Comparison of ENCODE assay signal across 9 cellular contexts in genomic region chr16:55499951-55500350, GRCh38. TPM values are rescaled to one million over a fixed set of nuclear protein-coding genes. Genes with fewer than 3 reads are reported as not detected.
DNase-seq lines count a peak whose midpoint lies in the region; ATAC-seq, FAIRE-seq and TF ChIP-seq lines count a peak whose summit lies in the region.
"Had no signal": no experiment of that assay in that cellular context is flagged by ENCODE, and none has a peak within 500 bp of the region (broad histone marks: within the 10 kb centered on the region; RNA-seq: fewer than 3 reads in every experiment).

No MANE protein-coding gene starts in this region.

- TF ChIP-seq CTCF in AG04450 (IDR thresholded peaks at IDR 0.05; ENCODE audit: low read depth, low read length): no peak
- TF ChIP-seq CTCF in lower leg skin (IDR thresholded peaks at IDR 0.05): no peak

- peaks cover 8% of the 10 kb centered on the region for H3K4me1 Mint-ChIP-seq in activated naive CD8-positive, alpha-beta T cell treated with anti-CD3 and anti-CD28 coated beads for 36 hours

- DNase-seq in AG04450 (ENCODE audit: low read depth, low spot score) (peak; percentile 98), HPDE6-E6E7 (ENCODE audit: extremely low spot score) (peak; percentile 80), lower leg skin (ENCODE audit: low spot score in 2 of 2) (peak; percentile 21 to 77), NCI-H2171 (lab: John Stamatoyannopoulos, UW) (no peak), GM12892 (ENCODE audit: insufficient read length) (no peak), DMS114 treated with DMSO at 0.1 percent for 48 hours (lab: John Stamatoyannopoulos, UW; ENCODE audit: unreplicated experiment) (no peak)
- peak; percentile 26 for DNase-seq in activated naive CD8-positive, alpha-beta T cell treated with anti-CD3 and anti-CD28 coated beads for 36 hours

- ATAC-seq in HG03571 (IDR thresholded peaks at IDR 0.05; ENCODE audit: unreplicated experiment): no peak

- H3K9me3 ChIP-seq in AG04450 (ENCODE audit: control insufficient read depth, insufficient read depth, low read length): no peaks in the 10 kb centered on the region

- POLR2A ChIA-PET in AG04450 (lab: Yijun Ruan, JAX): interaction anchor here (0.7 to 4.3 kb wide), 6 partner anchors 8 to 375 kb away, joined by 3 to 59 read pairs (median 16); partner anchors contain the start of genes CES5A and MMP2

- peaks cover 8% of the 10 kb centered on the region for H3K27me3 Mint-ChIP-seq in activated naive CD8-positive, alpha-beta T cell treated with anti-CD3 and anti-CD28 coated beads for 36 hours

- TF ChIP-seq POLR2A in lower leg skin (IDR thresholded peaks at IDR 0.05): no peak
- TF ChIP-seq POLR2A in GM12892 (IDR thresholded peaks at IDR 0.05; ENCODE audit: low read depth, low read length): no peak

- no peak for FAIRE-seq in GM12892 (lab: Jason Lieb, UNC)
- FAIRE-seq: GM18507 had no signal

- intact Hi-C loops in lower leg skin (cut with DNase I; ENCODE audit: low total_unique reads): no loop called here

- H3K27ac Mint-ChIP-seq in activated naive CD8-positive, alpha-beta T cell treated with anti-CD3 and anti-CD28 coated beads for 36 hours: no peak overlapping the region

- CTCF ChIA-PET in AG04450 (lab: Charles Lee): interaction anchor here (0.6 to 7.4 kb wide), 6 partner anchors 12 to 45 kb away, joined by 5 to 76 read pairs (median 18); no protein-coding TSS in a partner anchor

- no peaks in the 10 kb centered on the region for H3K9me3 Mint-ChIP-seq in activated naive CD8-positive, alpha-beta T cell treated with anti-CD3 and anti-CD28 coated beads for 36 hours

- 24 to 32% methylated on average over 8 of the region's 8 CpGs for WGBS in lower leg skin, 2 donors

- no peaks in the 10 kb centered on the region for H3K27me3 ChIP-seq in AG04450 (ENCODE audit: control insufficient read depth, insufficient read depth, low read length)

- no peak overlapping the region for H3K4me3 Mint-ChIP-seq in activated naive CD8-positive, alpha-beta T cell treated with anti-CD3 and anti-CD28 coated beads for 36 hours

- peak overlapping the region; percentile 86 for H3K27ac ChIP-seq in AG04450 (ENCODE audit: low read depth, low read length)

- H3K4me3 ChIP-seq in AG04450 (ENCODE audit: low read depth, low read length): no peak overlapping the region
- H3K4me3 ChIP-seq in lower leg skin (ENCODE audit: low read depth, poor library complexity, severe bottlenecking): no peak overlapping the region

- H3K36me3 Mint-ChIP-seq in activated naive CD8-positive, alpha-beta T cell treated with anti-CD3 and anti-CD28 coated beads for 36 hours: no peaks in the 10 kb centered on the region

RNA-seq across cellular contexts. Expression of gene LPCAT2, which starts 8.9 kb away (rescaled TPM):
- polyA plus RNA-seq in AG04450 (2011; rRNA removed): 10.5 and 20.6 TPM in 2 replicates
- polyA minus RNA-seq in AG04450 (2011; rRNA and poly(A)+ RNA removed): 8.4 and 13.4 TPM in 2 replicates
- under 1 TPM; 0.08 to 0.29 TPM for total RNA-seq in activated naive CD8-positive, alpha-beta T cell treated with anti-CD3 and anti-CD28 coated beads for 36 hours
- 10 to 100 TPM; 16.9 to 36.9 (median 25.4) TPM for total RNA-seq in lower leg skin
- not detected for polyA plus RNA-seq in GM12892 (2012; ENCODE audit: missing spikeins)

RNA-seq across cellular contexts. Expression of gene MMP2, which starts 21.0 kb away (rescaled TPM):
- polyA plus RNA-seq in AG04450 (2011; rRNA removed): 1,281 and 1,465 TPM in 2 replicates
- polyA minus RNA-seq in AG04450 (2011; rRNA and poly(A)+ RNA removed): 747 and 998 TPM in 2 replicates
- total RNA-seq in activated naive CD8-positive, alpha-beta T cell treated with anti-CD3 and anti-CD28 coated beads for 36 hours: not detected
- 100 to 1,000 TPM; 152 to 516 (median 223) TPM for total RNA-seq in lower leg skin
- not detected for polyA plus RNA-seq in GM12892 (2012; ENCODE audit: missing spikeins)

Comparison
In these comparisons a context has a peak if more than half of its experiments do, and no peak if none do; other contexts are left out.
1. DNase-seq: peak in AG04450 (single experiment), HPDE6-E6E7 (single experiment), activated naive CD8-positive, alpha-beta T cell treated with anti-CD3 and anti-CD28 coated beads for 36 hours (single experiment) and lower leg skin (2 of 2); none in NCI-H2171 (single experiment), GM12892 (single experiment) and DMS114 treated with DMSO at 0.1 percent for 48 hours (single experiment).
2. RNA of gene LPCAT2, which starts 8.9 kb away (total RNA-seq): 16.9 to 36.9 TPM in lower leg skin; 0.08 to 0.29 TPM in activated naive CD8-positive, alpha-beta T cell treated with anti-CD3 and anti-CD28 coated beads for 36 hours; every median in the first group is over 10 times any median in the second.
3. RNA of gene MMP2, which starts 21.0 kb away (total RNA-seq): 152 to 516 TPM in lower leg skin; not detected in activated naive CD8-positive, alpha-beta T cell treated with anti-CD3 and anti-CD28 coated beads for 36 hours; every median in the first group is over 100 times any median in the second.